In the genomic region with DNA sequence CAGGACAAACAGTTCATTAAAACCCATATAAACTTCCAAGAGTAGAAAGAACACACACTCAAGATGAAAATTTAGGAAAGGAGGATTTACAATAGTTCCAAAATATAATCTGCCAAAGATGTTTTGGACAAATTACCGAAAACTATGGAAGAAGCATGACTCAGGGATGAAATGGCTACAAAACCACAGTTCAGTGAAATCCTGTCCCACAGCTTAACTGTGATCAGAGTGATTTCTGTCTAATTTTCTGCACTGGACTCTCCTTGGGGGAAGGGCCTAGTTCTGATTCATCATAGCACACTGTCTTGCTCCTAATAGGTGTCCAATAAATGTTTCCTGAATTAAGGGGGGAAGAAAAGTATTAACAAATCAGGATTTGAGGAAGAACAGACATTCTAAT, we compare ENCODE assay signal across 19 cellular contexts.
A peak's percentile ranks its signal among the peaks of the same experiment; 100 is the strongest.
DNase-seq lines count a peak whose midpoint lies in the region; ATAC-seq and TF ChIP-seq lines count a peak whose summit lies in the region.
"Had no signal": no experiment of that assay in that cellular context is flagged by ENCODE, and none has a peak within 500 bp of the region (broad histone marks: within the 10 kb centered on the region; RNA-seq: fewer than 3 reads in every experiment).

No MANE protein-coding gene starts in this region.

- DNase-seq in activated naive CD4-positive, alpha-beta T cell treated with anti-CD3 and anti-CD28 coated beads for 36 hours, result no peak
- DNase-seq in activated naive CD4-positive, alpha-beta T cell (lab: John Stamatoyannopoulos, UW), result no peak
- DNase-seq in astrocyte of the hippocampus (ENCODE audit: low read depth, low spot score), result peak; percentile 55
- DNase-seq in memory B cell (ENCODE audit: low spot score in 2 of 2), result no peak
- no peak for DNase-seq in type B pancreatic cell (ENCODE audit: extremely low spot score, unreplicated experiment)
- no peak for DNase-seq in HUDEP-2 (lab: John Stamatoyannopoulos, UW; ENCODE audit: unreplicated experiment in 76 of 76)
- no peak for DNase-seq in SIG-M5 (lab: John Stamatoyannopoulos, UW)
- no peak for DNase-seq in DMS 273 treated with DMSO at 0.1 percent for 48 hours (lab: John Stamatoyannopoulos, UW)
- DNase-seq: activated CD4-positive, CD25-positive, alpha-beta regulatory T cell treated with anti-CD3 and anti-CD28 coated beads, Interleukin-2, amount 50 U/mL, for 72 hours; activated effector memory CD4-positive, alpha-beta T cell treated with anti-CD3 and anti-CD28 coated beads, Interleukin-2, amount 50 U/mL, for 16 hours; anterior cingulate cortex; CD4-positive, alpha-beta T cell; DMS79; islet precursor cell; NCI-H524 treated with DMSO at 0.1 percent for 48 hours; stimulated activated CD4-positive, alpha-beta T cell treated with anti-CD3 and anti-CD28 coated beads, Interleukin-2, amount 100 ng/mL, for 24 hours; T-helper 9 cell had no signal

- no peaks in the 10 kb centered on the region for H3K9me3 Mint-ChIP-seq in activated naive CD4-positive, alpha-beta T cell treated with anti-CD3 and anti-CD28 coated beads for 36 hours
- no peaks in the 10 kb centered on the region for H3K9me3 Mint-ChIP-seq in memory B cell
- H3K9me3 Mint-ChIP-seq in type B pancreatic cell, result no peaks in the 10 kb centered on the region
- H3K9me3 Mint-ChIP-seq: CD4-positive, alpha-beta T cell; GM23338 had no signal

- no peak overlapping the region for H3K4me3 Mint-ChIP-seq in activated naive CD4-positive, alpha-beta T cell treated with anti-CD3 and anti-CD28 coated beads for 36 hours
- H3K4me3 Mint-ChIP-seq in memory B cell (no peak overlapping the region), type B pancreatic cell (no peak overlapping the region)
- H3K4me3 Mint-ChIP-seq: CD4-positive, alpha-beta T cell; GM23338 had no signal

- CTCF ChIA-PET in activated naive CD4-positive, alpha-beta T cell treated with anti-CD3 and anti-CD28 coated beads for 36 hours (lab: Charles Lee), result interaction anchor here (0.6 to 1.2 kb wide), 2 partner anchors 8 to 36 kb away, joined by 3 read pairs; no protein-coding TSS in a partner anchor

- peak overlapping the region; percentile 81 for H3K27ac Mint-ChIP-seq in activated naive CD4-positive, alpha-beta T cell treated with anti-CD3 and anti-CD28 coated beads for 36 hours
- H3K27ac Mint-ChIP-seq in memory B cell (peak overlapping the region; percentile 83), type B pancreatic cell (peak overlapping the region; percentile 46)
- H3K27ac Mint-ChIP-seq: CD4-positive, alpha-beta T cell; GM23338 had no signal

- H3K27me3 Mint-ChIP-seq in activated naive CD4-positive, alpha-beta T cell treated with anti-CD3 and anti-CD28 coated beads for 36 hours (ENCODE audit: low read depth), result no peaks in the 10 kb centered on the region
- no peaks in the 10 kb centered on the region for H3K27me3 Mint-ChIP-seq in memory B cell
- no peaks in the 10 kb centered on the region for H3K27me3 Mint-ChIP-seq in type B pancreatic cell
- H3K27me3 Mint-ChIP-seq: CD4-positive, alpha-beta T cell had no signal

- intact Hi-C loops in activated naive CD4-positive, alpha-beta T cell treated with anti-CD3 and anti-CD28 coated beads for 36 hours (cut with micrococcal nuclease), result loop anchor here (1.0 kb wide), 6 partner anchors 13 to 79 kb away; no protein-coding TSS in a partner anchor

- no peak for TF ChIP-seq CTCF in type B pancreatic cell (conservative IDR thresholded peaks at IDR 0.05)

- ATAC-seq in memory B cell (ENCODE audit: low read depth), result no peak
- ATAC-seq: A549, GM23338 had no signal

- H3K4me1 Mint-ChIP-seq in activated naive CD4-positive, alpha-beta T cell treated with anti-CD3 and anti-CD28 coated beads for 36 hours (ENCODE audit: low read depth), result peaks cover 29% of the 10 kb centered on the region
- H3K4me1 Mint-ChIP-seq in memory B cell, result peaks cover 55% of the 10 kb centered on the region
- H3K4me1 Mint-ChIP-seq in type B pancreatic cell (ENCODE audit: unreplicated experiment), result peaks cover 59% of the 10 kb centered on the region

- peaks cover 6% of the 10 kb centered on the region for H3K36me3 Mint-ChIP-seq in activated naive CD4-positive, alpha-beta T cell treated with anti-CD3 and anti-CD28 coated beads for 36 hours (ENCODE audit: low read depth)
- H3K36me3 Mint-ChIP-seq in memory B cell, result peaks cover 25% of the 10 kb centered on the region
- peaks cover 33% of the 10 kb centered on the region for H3K36me3 Mint-ChIP-seq in type B pancreatic cell
